Comparison of ENCODE assay signal across 14 cellular contexts in the genomic region with DNA sequence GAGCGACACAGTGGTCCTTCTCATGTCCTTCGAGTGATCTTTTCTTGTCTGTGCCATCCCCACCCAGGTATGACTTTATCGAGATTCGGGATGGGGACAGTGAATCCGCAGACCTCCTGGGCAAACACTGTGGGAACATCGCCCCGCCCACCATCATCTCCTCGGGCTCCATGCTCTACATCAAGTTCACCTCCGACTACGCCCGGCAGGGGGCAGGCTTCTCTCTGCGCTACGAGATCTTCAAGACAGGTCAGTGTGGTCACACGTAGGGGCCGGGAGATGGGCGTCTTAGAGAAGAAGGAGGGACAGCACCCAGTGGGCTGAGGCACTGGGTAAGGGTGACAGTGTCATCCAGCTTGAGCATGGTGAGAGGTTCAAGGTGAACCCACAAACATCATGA. TPM values are rescaled to one million over a fixed set of nuclear protein-coding genes. Genes with fewer than 3 reads are reported as not detected.
DNase-seq lines count a peak whose midpoint lies in the region; ATAC-seq and TF ChIP-seq lines count a peak whose summit lies in the region.
"Had no signal": no experiment of that assay in that cellular context is flagged by ENCODE, and none has a peak within 500 bp of the region (broad histone marks: within the 10 kb centered on the region; RNA-seq: fewer than 3 reads in every experiment).

No MANE protein-coding gene starts in this region.

- H3K27me3 ChIP-seq in left lung (no peaks in the 10 kb centered on the region), uterus (no peaks in the 10 kb centered on the region)
- H3K27me3 ChIP-seq: body of pancreas, SJSA1 had no signal

- no peak for TF ChIP-seq POLR2A in uterus (IDR thresholded peaks at IDR 0.05)

- ATAC-seq in left lung, result peak; percentile 23
- ATAC-seq: body of pancreas, GM12878 had no signal

- intact Hi-C loops in left lung (cut with DNase I) (no loop called here), uterus (cut with DNase I; ENCODE audit: low total_unique reads) (no loop called here)

- TF ChIP-seq CTCF in astrocyte of the spinal cord (IDR thresholded peaks at IDR 0.05; ENCODE audit: low read depth, low read length) (peak; percentile 19), left lung (IDR thresholded peaks at IDR 0.05) (peak in 1 of 2 donors; percentile 25), uterus (IDR thresholded peaks at IDR 0.05) (no peak)

- H3K36me3 ChIP-seq in left lung (peaks cover 0 to 14% of the 10 kb centered on the region in 2 donors), uterus (no peaks in the 10 kb centered on the region)
- H3K36me3 ChIP-seq: SJSA1 had no signal

- in situ Hi-C loops in astrocyte of the spinal cord (cut with HindIII; ENCODE audit: low sequenced_read_pairs), result no loop called here

- H3K9me3 ChIP-seq in left lung, result no peaks in the 10 kb centered on the region
- H3K9me3 ChIP-seq in uterus, result no peaks in the 10 kb centered on the region
- H3K9me3 ChIP-seq: body of pancreas, SJSA1 had no signal

- H3K4me1 ChIP-seq in left lung (peaks cover 15 to 30% of the 10 kb centered on the region in 2 donors), uterus (peaks cover 8 to 12% of the 10 kb centered on the region in 2 donors)
- H3K4me1 ChIP-seq: body of pancreas had no signal

- DNase-seq in stimulated activated CD4-positive, alpha-beta T cell treated with anti-CD3 and anti-CD28 coated beads, Interleukin-15, amount 100 ng/mL, for 24 hours, result peak; percentile 15
- no peak for DNase-seq in stimulated activated CD4-positive, alpha-beta T cell treated with anti-CD3 and anti-CD28 coated beads, Interleukin-4, amount 100 ng/mL, for 24 hours
- DNase-seq in astrocyte of the spinal cord (ENCODE audit: low read depth, low spot score) (no peak), left lung (no peak), uterus (no peak), NCI-H748 (lab: John Stamatoyannopoulos, UW; ENCODE audit: unreplicated experiment) (no peak), NCI-H2029 treated with DMSO at 0.1 percent for 48 hours (lab: John Stamatoyannopoulos, UW) (no peak), KG1 (lab: John Stamatoyannopoulos, UW) (no peak)
- DNase-seq: CD4-positive, alpha-beta T cell; stimulated activated naive CD4-positive, alpha-beta T cell treated with Interleukin-2 at 50 U/mL for 16 hours had no signal

- H3K27ac ChIP-seq in left lung (no peak overlapping the region), uterus (peak overlapping the region; percentile 81 to 83)
- H3K27ac ChIP-seq: body of pancreas, KMS-11, SJSA1 had no signal

- no peak overlapping the region for H3K4me3 ChIP-seq in astrocyte of the spinal cord (ENCODE audit: low read depth, low read length)
- H3K4me3 ChIP-seq in left lung, result no peak overlapping the region
- H3K4me3 ChIP-seq in uterus, result no peak overlapping the region
- H3K4me3 ChIP-seq: body of pancreas, GM12878, SJSA1 had no signal

RNA-seq across cellular contexts. Expression of gene NRP2, which starts 33.8 kb away (rescaled TPM):
- 100 to 1,000 TPM in 1 of 2 donors, 10 to 100 TPM in 1; 75.7 to 122 TPM for total RNA-seq in left lung
- total RNA-seq in uterus, result 100 to 1,000 TPM in 3 of 4 donors, 10 to 100 TPM in 1; 35.9 to 156 (median 114) TPM

Comparison
In these comparisons a context has a peak if more than half of its experiments do, and no peak if none do; other contexts are left out.
1. H3K27ac ChIP-seq: peak in uterus (2 of 2); none in left lung (0 of 2).